7 cellular contexts compared by ENCODE assay signal in the genomic region with DNA sequence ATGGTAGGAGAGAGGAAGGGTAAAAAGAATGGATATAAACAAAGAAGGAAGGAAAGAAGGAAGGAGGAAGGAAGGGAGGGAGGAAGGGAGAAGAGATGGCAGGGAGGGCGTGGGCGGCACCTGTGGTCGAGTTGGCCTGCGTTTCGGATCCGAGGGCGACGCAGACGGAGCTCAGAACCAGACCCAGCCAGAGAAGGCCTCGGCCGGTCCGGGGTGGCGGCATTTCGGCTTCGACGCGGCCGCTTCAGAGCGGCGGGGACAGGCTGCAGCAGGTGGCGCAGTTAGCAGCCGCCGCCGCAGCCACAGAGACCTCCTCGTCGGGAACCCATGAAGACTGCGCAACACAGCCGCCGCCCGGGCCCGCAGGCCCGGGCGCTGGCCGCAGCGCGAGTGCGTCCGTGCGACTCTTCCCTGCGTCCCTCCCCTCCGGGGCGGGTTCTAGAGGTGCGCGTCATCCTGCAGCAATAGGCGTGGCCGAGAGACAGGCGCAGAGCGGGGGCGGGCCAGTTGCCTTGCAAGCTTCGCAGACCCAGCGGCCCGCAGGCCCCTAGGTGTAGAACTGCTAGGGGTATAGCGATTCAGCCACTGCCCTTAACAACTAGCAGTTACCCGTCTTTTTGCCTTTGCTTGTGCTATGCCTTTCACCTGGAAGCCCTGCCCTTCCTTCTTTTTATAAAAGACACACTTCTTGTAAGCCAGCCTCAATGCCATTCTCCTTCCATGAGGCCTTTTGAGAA.
DNase-seq lines count a peak whose midpoint lies in the region; ATAC-seq and TF ChIP-seq lines count a peak whose summit lies in the region.

A gene with protein sequence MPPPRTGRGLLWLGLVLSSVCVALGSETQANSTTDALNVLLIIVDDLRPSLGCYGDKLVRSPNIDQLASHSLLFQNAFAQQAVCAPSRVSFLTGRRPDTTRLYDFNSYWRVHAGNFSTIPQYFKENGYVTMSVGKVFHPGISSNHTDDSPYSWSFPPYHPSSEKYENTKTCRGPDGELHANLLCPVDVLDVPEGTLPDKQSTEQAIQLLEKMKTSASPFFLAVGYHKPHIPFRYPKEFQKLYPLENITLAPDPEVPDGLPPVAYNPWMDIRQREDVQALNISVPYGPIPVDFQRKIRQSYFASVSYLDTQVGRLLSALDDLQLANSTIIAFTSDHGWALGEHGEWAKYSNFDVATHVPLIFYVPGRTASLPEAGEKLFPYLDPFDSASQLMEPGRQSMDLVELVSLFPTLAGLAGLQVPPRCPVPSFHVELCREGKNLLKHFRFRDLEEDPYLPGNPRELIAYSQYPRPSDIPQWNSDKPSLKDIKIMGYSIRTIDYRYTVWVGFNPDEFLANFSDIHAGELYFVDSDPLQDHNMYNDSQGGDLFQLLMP (minus strand): TSS at position 392 of the 737 bp plus-strand sequence. CDS start 169 bp downstream, at position 223.

- ATAC-seq in GM18511 (IDR thresholded peaks at IDR 0.05; ENCODE audit: unreplicated experiment), result peak; percentile 66
- ATAC-seq in HG02981 (IDR thresholded peaks at IDR 0.05; ENCODE audit: unreplicated experiment), result peak; percentile 65

- H3K4me3 ChIP-seq in astrocyte of the spinal cord (ENCODE audit: low read depth, low read length) (peak within 1 kb of the TSS; percentile 63), retinal pigment epithelial cell (ENCODE audit: low read length) (peak within 1 kb of the TSS; percentile 64)

- DNase-seq in NCI-H2081 treated with DMSO at 0.1 percent for 48 hours (lab: John Stamatoyannopoulos, UW), result peak; percentile 8
- DNase-seq in T1000 (lab: John Stamatoyannopoulos, UW), result peak; percentile 33
- DNase-seq in astrocyte of the spinal cord (ENCODE audit: low read depth, low spot score), result peak; percentile 86
- DNase-seq in hippocampal formation (lab: John Stamatoyannopoulos, UW), result peak; percentile 77 to 78
- peak; percentile 43 for DNase-seq in retinal pigment epithelial cell (ENCODE audit: low read depth)

- TF ChIP-seq CTCF in astrocyte of the spinal cord (IDR thresholded peaks at IDR 0.05; ENCODE audit: low read depth, low read length) (no peak), retinal pigment epithelial cell (conservative IDR thresholded peaks at IDR 0.05; ENCODE audit: low read depth, low read length) (no peak)

- in situ Hi-C loops in astrocyte of the spinal cord (cut with HindIII; ENCODE audit: low sequenced_read_pairs), result no loop called here

Comparison
In these comparisons a context has a peak if more than half of its experiments do, and no peak if none do; other contexts are left out.
1. Peak in every context shown above with its lines: DNase-seq, ATAC-seq and H3K4me3 ChIP-seq.
2. DNase-seq: peak in every context shown above with its lines; median percentile 86 in astrocyte of the spinal cord; 78 in hippocampal formation; 43 in retinal pigment epithelial cell; 33 in T1000; 8 in NCI-H2081 treated with DMSO at 0.1 percent for 48 hours.